Comparison of ENCODE assay signal across 16 cellular contexts in the genomic region with DNA sequence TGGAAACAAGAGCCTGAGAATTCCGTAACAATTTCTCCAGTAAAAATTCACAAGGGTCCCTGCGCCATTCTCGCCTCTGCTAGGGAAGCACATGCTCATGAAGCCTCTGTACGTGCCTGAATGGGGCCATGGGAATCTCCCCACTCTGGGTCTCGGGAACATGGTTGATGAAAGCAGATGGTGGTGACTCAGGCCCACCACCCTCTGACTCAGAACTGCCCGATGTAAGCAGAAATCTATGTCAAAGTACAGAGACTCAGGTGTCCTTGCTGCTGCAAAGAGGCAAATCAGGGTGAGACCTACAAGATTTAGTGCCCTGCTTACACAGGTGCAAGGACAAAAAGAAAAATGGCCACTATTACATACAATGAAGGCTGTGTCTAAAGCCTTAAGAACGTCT.
DNase-seq lines count a peak whose midpoint lies in the region; ATAC-seq, FAIRE-seq and TF ChIP-seq lines count a peak whose summit lies in the region.
"Had no signal": no experiment of that assay in that cellular context is flagged by ENCODE, and none has a peak within 500 bp of the region (broad histone marks: within the 10 kb centered on the region; RNA-seq: fewer than 3 reads in every experiment).

No MANE protein-coding gene starts in this region.

- no peak overlapping the region for H4K91ac ChIP-seq in trophoblast cell (ENCODE audit: low read depth, low read length)

- H2BK120ac ChIP-seq in trophoblast cell (ENCODE audit: insufficient read depth, low read length, poor library complexity) = no peak overlapping the region

- no peaks in the 10 kb centered on the region for H3K36me3 Mint-ChIP-seq in activated CD4-positive, alpha-beta T cell treated with anti-CD3 and anti-CD28 coated beads for 36 hours (ENCODE audit: low read depth)
- H3K36me3 Mint-ChIP-seq: CD4-positive, alpha-beta memory T cell; WTC11 had no signal

- peak overlapping the region; percentile 57 for H3K27ac ChIP-seq in PC-9
- H3K27ac ChIP-seq in endothelial cell of umbilical vein (ENCODE audit: insufficient read depth, low read depth, low read length) = no peak overlapping the region
- H3K27ac ChIP-seq in trophoblast cell (ENCODE audit: low read depth, low read length) = no peak overlapping the region
- H3K27ac ChIP-seq: 22Rv1 had no signal

- H3K27me3 ChIP-seq in PC-9 (ENCODE audit: insufficient read depth, low read depth) = no peaks in the 10 kb centered on the region
- no peaks in the 10 kb centered on the region for H3K27me3 ChIP-seq in endothelial cell of umbilical vein (ENCODE audit: control insufficient read depth in 2 of 2, insufficient read depth in 2 of 2, low read length in 2 of 2)
- no peaks in the 10 kb centered on the region for H3K27me3 ChIP-seq in trophoblast cell (ENCODE audit: insufficient read depth, low read length)

- H3K4me3 Mint-ChIP-seq in activated CD4-positive, alpha-beta T cell treated with anti-CD3 and anti-CD28 coated beads for 36 hours = no peak overlapping the region
- H3K4me3 Mint-ChIP-seq: CD4-positive, alpha-beta memory T cell; neural crest cell; WTC11 had no signal

- H2BK5ac ChIP-seq in trophoblast cell (ENCODE audit: low read depth, low read length, poor library complexity) = no peak overlapping the region

- intact Hi-C loops in activated CD4-positive, alpha-beta T cell treated with anti-CD3 and anti-CD28 coated beads for 36 hours (cut with DNase I, micrococcal nuclease) = no loop called here
- intact Hi-C loops in PC-9 (cut with micrococcal nuclease; ENCODE audit: unreplicated experiment) (loop anchor here (10.0 kb wide), 1 partner anchor 269 kb away; no protein-coding TSS in a partner anchor), endothelial cell of umbilical vein (cut with micrococcal nuclease) (no loop called here)

- no peak overlapping the region for H4K8ac ChIP-seq in trophoblast cell (ENCODE audit: low read depth, low read length)

- peaks cover 2% of the 10 kb centered on the region for H3K4me1 Mint-ChIP-seq in activated CD4-positive, alpha-beta T cell treated with anti-CD3 and anti-CD28 coated beads for 36 hours
- H3K4me1 Mint-ChIP-seq: CD4-positive, alpha-beta memory T cell; WTC11 had no signal

- no peaks in the 10 kb centered on the region for H4K20me1 ChIP-seq in PC-9 (ENCODE audit: insufficient read depth)
- no peaks in the 10 kb centered on the region for H4K20me1 ChIP-seq in endothelial cell of umbilical vein (replicated peaks; ENCODE audit: control insufficient read depth, extremely low read depth, insufficient read depth, low read length)

- CTCF ChIA-PET in activated CD4-positive, alpha-beta T cell treated with anti-CD3 and anti-CD28 coated beads for 36 hours (lab: Charles Lee) = no interaction called here
- CTCF ChIA-PET in PC-9 (lab: Charles Lee) = no interaction called here
- CTCF ChIA-PET in endothelial cell of umbilical vein (lab: Charles Lee) = interaction anchor here (1.1 to 2.3 kb wide), 3 partner anchors 9 to 271 kb away, joined by 3 to 13 read pairs (median 4); no protein-coding TSS in a partner anchor

- DNase-seq in activated CD4-positive, alpha-beta T cell treated with anti-CD3 and anti-CD28 coated beads for 36 hours = peak; percentile 47
- no peak for DNase-seq in activated CD4-positive, alpha-beta T cell treated with anti-CD3 and anti-CD28 coated beads for 4 hours
- peak; percentile 12 to 67 for DNase-seq in PC-9
- DNase-seq in endothelial cell of umbilical vein (ENCODE audit: low read depth, low spot score) = peak; percentile 47
- DNase-seq in trophoblast cell = peak; percentile 64 to 73
- no peak for DNase-seq in SIG-M5 (lab: John Stamatoyannopoulos, UW)
- DNase-seq: CD4-positive, alpha-beta memory T cell; NCI-H2227 treated with DMSO at 0.1 percent for 48 hours had no signal

- H3K9me2 ChIP-seq in PC-9 (ENCODE audit: insufficient read depth) = no peaks in the 10 kb centered on the region

- H3K4me3 ChIP-seq in PC-9 (no peak overlapping the region), endothelial cell of umbilical vein (replicated peaks in 1 of 3; ENCODE audit: insufficient read depth in 1 of 3, low read depth in 1 of 3, low read length in 3 of 3) (no peak overlapping the region), trophoblast cell (ENCODE audit: low read depth, low read length) (no peak overlapping the region)
- H3K4me3 ChIP-seq: lung had no signal

- H3K18ac ChIP-seq in trophoblast cell (ENCODE audit: low read length) = no peak overlapping the region

- H3K27ac Mint-ChIP-seq in activated CD4-positive, alpha-beta T cell treated with anti-CD3 and anti-CD28 coated beads for 36 hours = no peak overlapping the region
- H3K27ac Mint-ChIP-seq: WTC11 had no signal

- H3K9me3 ChIP-seq in PC-9 (ENCODE audit: insufficient read depth, low read depth) = no peaks in the 10 kb centered on the region
- no peaks in the 10 kb centered on the region for H3K9me3 ChIP-seq in endothelial cell of umbilical vein (replicated peaks; ENCODE audit: control insufficient read depth, insufficient read depth, low read length)
- peaks cover 4% of the 10 kb centered on the region for H3K9me3 ChIP-seq in trophoblast cell (ENCODE audit: insufficient read depth, low read depth, low read length)

- H3K36me3 ChIP-seq in PC-9 (ENCODE audit: low read depth) (no peaks in the 10 kb centered on the region), endothelial cell of umbilical vein (ENCODE audit: control insufficient read depth in 2 of 2, extremely low read depth in 1 of 2, insufficient read depth in 2 of 2, low read length in 2 of 2) (no peaks in the 10 kb centered on the region), trophoblast cell (ENCODE audit: control insufficient read depth in 1 of 2, insufficient read depth in 2 of 2, low read length in 2 of 2) (no peaks in the 10 kb centered on the region)

- no peak overlapping the region for H3K9ac ChIP-seq in endothelial cell of umbilical vein (replicated peaks; ENCODE audit: extremely low read depth, insufficient read depth, low read length)
- H3K9ac ChIP-seq in trophoblast cell (ENCODE audit: low read length) = no peak overlapping the region

- no peaks in the 10 kb centered on the region for H3F3A ChIP-seq in PC-9 (ENCODE audit: insufficient read depth, low read depth)

- no TSS peak for BruUV-seq in PC-9 (replicated peaks; lab: Mats Ljungman, UMichigan)
- BruUV-seq in endothelial cell of umbilical vein (replicated peaks; lab: Mats Ljungman, UMichigan) = no TSS peak

- TF ChIP-seq POLR2A in endothelial cell of umbilical vein (IDR thresholded peaks at IDR 0.05; ENCODE audit: low read depth, low read length) = no peak

- H4K12ac ChIP-seq in trophoblast cell (ENCODE audit: low read depth, low read length) = no peak overlapping the region

- no peak overlapping the region for H3K14ac ChIP-seq in trophoblast cell (ENCODE audit: low read length)

- TF ChIP-seq CTCF in PC-9 (conservative IDR thresholded peaks at IDR 0.05) (no peak), endothelial cell of umbilical vein (IDR thresholded peaks at IDR 0.05; ENCODE audit: extremely low read depth in 1 of 2, insufficient read depth in 1 of 2, low read depth in 1 of 2, low read length in 2 of 2) (no peak)

- H3K9me1 ChIP-seq in endothelial cell of umbilical vein (replicated peaks; ENCODE audit: control insufficient read depth, extremely low read depth, insufficient read depth, low read length) = no peaks in the 10 kb centered on the region

- no peak overlapping the region for H2AK5ac ChIP-seq in trophoblast cell (ENCODE audit: low read length)

- H3K23ac ChIP-seq in trophoblast cell (ENCODE audit: low read length) = no peak overlapping the region

- no peaks in the 10 kb centered on the region for H3K9me3 Mint-ChIP-seq in activated CD4-positive, alpha-beta T cell treated with anti-CD3 and anti-CD28 coated beads for 36 hours (ENCODE audit: low read depth)
- H3K9me3 Mint-ChIP-seq: CD4-positive, alpha-beta memory T cell had no signal

- no peak overlapping the region for H3K4ac ChIP-seq in trophoblast cell (ENCODE audit: low read depth, low read length)

- peaks cover 2% of the 10 kb centered on the region for H3K27me3 Mint-ChIP-seq in activated CD4-positive, alpha-beta T cell treated with anti-CD3 and anti-CD28 coated beads for 36 hours

- POLR2A ChIA-PET in activated CD4-positive, alpha-beta T cell treated with anti-CD3 and anti-CD28 coated beads for 36 hours (lab: Charles Lee) = no interaction called here
- POLR2A ChIA-PET in PC-9 (lab: Charles Lee; ENCODE audit: unreplicated experiment) (no interaction called here), endothelial cell of umbilical vein (lab: Charles Lee) (no interaction called here)

- H2BK12ac ChIP-seq in trophoblast cell (ENCODE audit: low read length) = no peak overlapping the region

- no CpG with 5 or more reads among the region's 7 CpGs for WGBS in trophoblast cell (ENCODE audit: extremely low coverage, insufficient coverage, insufficient read length)

- dilution Hi-C loops in endothelial cell of umbilical vein (cut with MboI; ENCODE audit: extremely low pct_ligation_motif_present, low sequenced_read_pairs) = no loop called here

- no peaks in the 10 kb centered on the region for H3K79me2 ChIP-seq in PC-9 (ENCODE audit: low read depth)
- H3K79me2 ChIP-seq in endothelial cell of umbilical vein (ENCODE audit: control insufficient read depth, insufficient read depth, low read length) = no peaks in the 10 kb centered on the region
- H3K79me2 ChIP-seq in trophoblast cell (ENCODE audit: control insufficient read depth, insufficient read depth, low read length, poor library complexity) = no peaks in the 10 kb centered on the region

- H3K4me2 ChIP-seq in PC-9 (peak overlapping the region; percentile 55), endothelial cell of umbilical vein (ENCODE audit: insufficient read depth, low read length) (no peak overlapping the region), trophoblast cell (ENCODE audit: low read length) (no peak overlapping the region)

- peak; percentile 24 for FAIRE-seq in endothelial cell of umbilical vein (lab: Jason Lieb, UNC)
- FAIRE-seq: G401.6, H1 had no signal

- H2AFZ ChIP-seq in PC-9 (0 out of 2 replicates have a peak overlapping the region, but pooled peaks have one; percentile 26), endothelial cell of umbilical vein (ENCODE audit: low read depth, low read length) (no peak overlapping the region), trophoblast cell (ENCODE audit: insufficient read depth, low read length, poor library complexity) (no peak overlapping the region)

- H3K4me1 ChIP-seq in PC-9 (replicated peaks; ENCODE audit: insufficient read depth) (peaks cover 15% of the 10 kb centered on the region), endothelial cell of umbilical vein (ENCODE audit: control insufficient read depth, extremely low read depth, insufficient read depth, low read length) (no peaks in the 10 kb centered on the region), trophoblast cell (ENCODE audit: control insufficient read depth in 1 of 2, insufficient read depth in 2 of 2, low read length in 2 of 2) (peaks cover 6% of the 10 kb centered on the region in 2 experiments)

- H3K79me1 ChIP-seq in trophoblast cell (ENCODE audit: low read length) = no peaks in the 10 kb centered on the region

- peak; percentile 81 for ATAC-seq in activated CD4-positive, alpha-beta T cell treated with anti-CD3 and anti-CD28 coated beads for 36 hours
- ATAC-seq in HG02763 (IDR thresholded peaks at IDR 0.05; ENCODE audit: unreplicated experiment) (no peak), GM18873 (IDR thresholded peaks at IDR 0.05; ENCODE audit: low FRiP score, unreplicated experiment) (no peak)
- ATAC-seq: WTC11 had no signal

TF ChIP-seq in endothelial cell of umbilical vein, 7 proteins besides CTCF, POLR2A, EP300 and RAD21 (continues in another document):
- no peak for TF ChIP-seq EZH2 (IDR thresholded peaks at IDR 0.05; ENCODE audit: borderline replicate concordance, low read depth, low read length, severe bottlenecking)

Comparison
In these comparisons a context has a peak if more than half of its experiments do, and no peak if none do; other contexts are left out.
1. DNase-seq: peak in activated CD4-positive, alpha-beta T cell treated with anti-CD3 and anti-CD28 coated beads for 36 hours (single experiment), PC-9 (2 of 2), endothelial cell of umbilical vein (single experiment) and trophoblast cell (2 of 2); none in activated CD4-positive, alpha-beta T cell treated with anti-CD3 and anti-CD28 coated beads for 4 hours (0 of 2) and SIG-M5 (single experiment).